ENCODE assay signal across 1 cellular context in the genomic region with DNA sequence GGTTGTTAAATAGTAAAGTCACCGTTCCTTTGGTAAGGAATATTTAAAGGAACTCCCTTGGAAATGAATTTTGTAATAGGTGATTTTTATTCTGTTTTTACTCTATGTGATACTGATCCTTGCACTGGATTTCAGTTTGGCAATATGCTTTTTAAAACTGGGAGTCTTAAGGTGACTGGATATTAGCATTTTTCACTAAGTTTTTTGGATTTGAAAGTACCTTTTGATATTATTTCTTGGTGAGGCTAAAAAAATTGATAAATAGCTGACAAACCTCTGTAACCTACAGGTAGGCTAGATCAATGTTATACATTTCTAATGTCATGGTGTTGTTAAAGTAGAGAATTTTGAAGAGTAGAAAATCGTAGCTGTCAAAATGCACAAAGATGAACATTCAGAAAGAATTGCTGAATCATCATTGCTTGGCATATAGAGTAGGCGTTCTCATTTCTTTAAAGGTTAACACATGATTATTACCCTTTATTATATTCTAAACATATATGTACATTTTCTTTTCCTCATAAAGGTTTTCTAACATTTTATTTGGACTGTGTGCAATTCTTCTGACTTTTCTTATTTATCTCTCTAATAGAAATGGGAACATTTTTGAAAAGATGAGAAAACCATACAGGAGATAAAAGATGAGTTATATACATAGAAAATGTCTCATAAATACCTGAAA.
TF ChIP-seq lines count a peak whose summit lies in the region.

No MANE protein-coding gene starts in this region.

TF ChIP-seq in K562, 482 proteins besides CTCF, POLR2A, EP300 and RAD21 (continued from another document):
- peak; percentile 16; the same call in 1 of the 2 replicates for TF ChIP-seq GATAD2B (IDR thresholded peaks at IDR 0.05; ENCODE audit: borderline replicate concordance)
- peak; percentile 32 for TF ChIP-seq BRD9 (IDR thresholded peaks at IDR 0.05; ENCODE audit: low read depth, partially characterized antibody)
- peak; percentile 56; the same call in 1 of the 2 replicates for TF ChIP-seq ZNF592 (IDR thresholded peaks at IDR 0.05)
- TF ChIP-seq NFIC (IDR thresholded peaks at IDR 0.05): peak; percentile 27; the same call in 1 of the 2 replicates
- no peak for TF ChIP-seq ETV5 (CRISPR knock-in tag; IDR thresholded peaks at IDR 0.05; ENCODE audit: low read depth)
- TF ChIP-seq NFE2L1 (tag; IDR thresholded peaks at IDR 0.05; ENCODE audit: borderline replicate concordance, low read depth): peak; percentile 92
- peak; percentile 100 for TF ChIP-seq ZNF316 (IDR thresholded peaks at IDR 0.05)
- TF ChIP-seq ZNF589 (CRISPR knock-in tag; IDR thresholded peaks at IDR 0.05; ENCODE audit: low read depth): peak; percentile 38; the same call in 1 of the 2 replicates
